In the genomic region with DNA sequence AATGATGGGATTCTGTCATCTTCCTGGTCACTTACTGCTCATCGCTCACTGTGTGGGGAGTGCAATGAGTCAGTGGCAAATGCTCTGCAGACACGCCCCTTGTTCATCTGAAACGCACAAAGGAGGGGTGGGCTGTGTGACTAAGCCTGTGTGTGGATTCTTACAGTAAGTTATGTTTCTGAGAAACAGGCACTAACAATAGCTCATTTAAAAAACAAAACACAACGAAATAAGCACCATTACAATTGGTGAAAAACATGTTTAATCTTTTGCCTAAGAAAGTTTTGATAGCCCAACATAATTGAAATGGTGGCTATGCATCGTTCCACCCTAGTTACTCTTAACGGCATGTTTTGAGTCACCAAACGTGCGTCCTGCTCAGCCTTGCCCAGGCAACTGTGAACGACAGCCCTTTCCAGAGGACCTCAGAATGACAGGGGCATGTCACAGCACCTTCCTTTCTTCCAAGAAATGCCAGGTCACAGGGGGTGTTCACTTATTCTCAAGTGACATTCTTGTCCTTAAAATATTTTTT, we compare ENCODE assay signal across 8 cellular contexts.
A peak's percentile ranks its signal among the peaks of the same experiment; 100 is the strongest.
DNase-seq lines count a peak whose midpoint lies in the region; ATAC-seq, FAIRE-seq and TF ChIP-seq lines count a peak whose summit lies in the region.

No MANE protein-coding gene starts in this region.

- dilution Hi-C loops in keratinocyte (cut with MboI; ENCODE audit: extremely low pct_ligation_motif_present, low sequenced_read_pairs) = no loop called here

- no peaks in the 10 kb centered on the region for H3F3A ChIP-seq in SU-DHL-6 (ENCODE audit: insufficient read depth)

- no peak overlapping the region for H3K27ac ChIP-seq in SU-DHL-6 (ENCODE audit: low read depth, low read length)
- peak overlapping the region; percentile 94 for H3K27ac ChIP-seq in angular gyrus (ENCODE audit: low read depth, low read length)
- peak overlapping the region; percentile 98 for H3K27ac ChIP-seq in keratinocyte (ENCODE audit: control insufficient read depth, insufficient read depth, low read length)

- H3K4me3 ChIP-seq in SU-DHL-6 (ENCODE audit: insufficient read depth, low read length, poor library complexity, severe bottlenecking) (no peak overlapping the region), keratinocyte (ENCODE audit: control insufficient read depth in 2 of 3, extremely low read depth in 1 of 3, insufficient read depth in 2 of 3, low read depth in 1 of 3, low read length in 3 of 3) (peak overlapping the region in 2 of 3 experiments; percentile 5 to 59)

- H3K9me1 ChIP-seq in keratinocyte (ENCODE audit: control insufficient read depth, extremely low read depth, insufficient read depth, low read length) = no peaks in the 10 kb centered on the region

- H3K9me3 ChIP-seq in SU-DHL-6 (ENCODE audit: insufficient read depth, low read length) (no peaks in the 10 kb centered on the region), keratinocyte (ENCODE audit: control insufficient read depth, low read depth, low read length) (no peaks in the 10 kb centered on the region)

- H3K36me3 ChIP-seq in SU-DHL-6 (ENCODE audit: low read length) = no peaks in the 10 kb centered on the region
- no peaks in the 10 kb centered on the region for H3K36me3 ChIP-seq in keratinocyte (ENCODE audit: control insufficient read depth in 2 of 2, extremely low read depth in 1 of 2, insufficient read depth in 2 of 2, low read length in 2 of 2)

- H3K4me2 ChIP-seq in SU-DHL-6 (ENCODE audit: low read depth, low read length, poor library complexity, severe bottlenecking) = peak overlapping the region; percentile 21
- H3K4me2 ChIP-seq in keratinocyte (ENCODE audit: control insufficient read depth, extremely low read depth, insufficient read depth, low read depth, low read length) = peak overlapping the region; percentile 91

- ATAC-seq in GM19035 (IDR thresholded peaks at IDR 0.05; ENCODE audit: unreplicated experiment) (peak; percentile 88), HG03159 (IDR thresholded peaks at IDR 0.05; ENCODE audit: unreplicated experiment) (peak; percentile 90)

- H3K79me2 ChIP-seq in SU-DHL-6 (ENCODE audit: insufficient read depth, low read length) = no peaks in the 10 kb centered on the region
- H3K79me2 ChIP-seq in keratinocyte (ENCODE audit: control insufficient read depth, insufficient read depth, low read length) = no peaks in the 10 kb centered on the region

- no peak for TF ChIP-seq CTCF in SU-DHL-6 (IDR thresholded peaks at IDR 0.05; ENCODE audit: insufficient read depth, low read length, poor library complexity, severe bottlenecking)
- no peak for TF ChIP-seq CTCF in keratinocyte (optimal IDR thresholded peaks at IDR 0.05 in 1 of 3, IDR thresholded peaks at IDR 0.05 in 1 of 3, conservative IDR thresholded peaks at IDR 0.05 in 1 of 3; ENCODE audit: extremely low read depth in 1 of 3, insufficient read depth in 2 of 3, low read length in 3 of 3)

- H2AFZ ChIP-seq in SU-DHL-6 (ENCODE audit: low read depth, low read length, severe bottlenecking) (peak overlapping the region; percentile 66), keratinocyte (ENCODE audit: control insufficient read depth, low read length) (peak overlapping the region; percentile 66)

- peaks cover 33% of the 10 kb centered on the region for H3K4me1 ChIP-seq in keratinocyte (ENCODE audit: control insufficient read depth, extremely low read depth, insufficient read depth, low read length)

- H3K27me3 ChIP-seq in SU-DHL-6 (ENCODE audit: low read length) = no peaks in the 10 kb centered on the region
- no peaks in the 10 kb centered on the region for H3K27me3 ChIP-seq in keratinocyte (ENCODE audit: control insufficient read depth, extremely low read depth, insufficient read depth, low read length)

- H3K9ac ChIP-seq in SU-DHL-6 (ENCODE audit: low read length) = no peak overlapping the region
- peak overlapping the region; percentile 82 for H3K9ac ChIP-seq in keratinocyte (ENCODE audit: control insufficient read depth, extremely low read depth, insufficient read depth, low read length)

- in situ Hi-C loops in ACHN (cut with HindIII; ENCODE audit: low pct_ligation_motif_present, low pct_unique_long_range_greater_than_20kb, low sequenced_read_pairs) = no loop called here

- FAIRE-seq in keratinocyte (lab: Jason Lieb, UNC) = peak; percentile 96

- H4K20me1 ChIP-seq in SU-DHL-6 (ENCODE audit: low read depth, low read length) = no peaks in the 10 kb centered on the region
- H4K20me1 ChIP-seq in keratinocyte (ENCODE audit: control insufficient read depth, extremely low read depth, insufficient read depth, low read length) = no peaks in the 10 kb centered on the region

- DNase-seq in ACHN (peak; percentile 92), keratinocyte (ENCODE audit: low read depth, low spot score) (no peak), ureter (ENCODE audit: low spot score) (no peak)
- peak; percentile 50 to 72 (median 55) for DNase-seq in stimulated activated CD4-positive, alpha-beta T cell treated with anti-CD3 and anti-CD28 coated beads, TNF-alpha, amount 100 ng/mL, for 48 hours (ENCODE audit: low read depth in 3 of 3)

- H3K9me2 ChIP-seq in SU-DHL-6 (replicated peaks; ENCODE audit: insufficient read depth, low read length) = no peaks in the 10 kb centered on the region

Comparison
In these comparisons a context has a peak if more than half of its experiments do, and no peak if none do; other contexts are left out.
1. DNase-seq: peak in ACHN (single experiment) and stimulated activated CD4-positive, alpha-beta T cell treated with anti-CD3 and anti-CD28 coated beads, TNF-alpha, amount 100 ng/mL, for 48 hours (3 of 3); none in keratinocyte (single experiment) and ureter (single experiment).